In the genomic region with DNA sequence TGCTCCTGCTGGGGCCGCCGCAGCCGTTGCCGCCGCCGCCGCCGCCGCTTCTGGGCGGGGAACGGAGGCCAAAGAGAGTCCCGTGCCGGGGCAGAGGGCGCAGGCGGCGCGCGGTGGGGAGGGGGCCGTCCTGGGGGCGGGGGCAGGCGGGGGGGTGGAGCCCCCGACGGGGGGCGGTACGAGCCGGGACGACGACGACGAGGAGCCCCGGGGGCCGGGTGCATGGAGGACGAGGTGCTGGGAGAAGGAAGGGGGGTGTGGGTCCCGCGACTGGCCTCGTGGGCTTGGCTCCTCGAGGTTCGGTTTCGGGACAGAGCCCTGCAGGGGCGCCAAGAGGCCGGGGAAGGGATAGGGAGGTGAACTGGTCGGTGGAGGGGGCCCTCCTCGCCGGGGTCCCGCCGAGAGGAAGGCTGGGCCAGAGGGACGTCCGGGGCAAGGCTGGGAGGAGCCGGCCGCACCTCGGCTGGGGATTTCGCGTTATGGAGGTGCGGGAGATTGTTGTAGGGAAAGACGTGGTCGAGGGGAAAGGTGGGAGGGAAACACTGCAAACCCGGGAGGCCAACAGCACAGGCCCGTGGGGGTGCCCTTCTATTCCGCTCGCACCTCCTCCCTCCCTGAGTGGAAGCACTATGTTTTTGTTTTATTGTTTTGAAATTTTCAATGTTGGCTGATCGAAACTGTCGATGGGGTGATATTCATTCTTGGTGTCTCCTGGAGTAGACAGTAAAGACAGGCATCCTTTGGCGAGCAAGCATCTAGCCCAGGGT, we compare ENCODE assay signal across 1 cellular context.
TF ChIP-seq lines count a peak whose summit lies in the region.

No MANE protein-coding gene starts in this region.

TF ChIP-seq in HEK293, 187 proteins besides CTCF, POLR2A, EP300 and RAD21 (continued from another document and continues in another):
- TF ChIP-seq, protein P1, sequence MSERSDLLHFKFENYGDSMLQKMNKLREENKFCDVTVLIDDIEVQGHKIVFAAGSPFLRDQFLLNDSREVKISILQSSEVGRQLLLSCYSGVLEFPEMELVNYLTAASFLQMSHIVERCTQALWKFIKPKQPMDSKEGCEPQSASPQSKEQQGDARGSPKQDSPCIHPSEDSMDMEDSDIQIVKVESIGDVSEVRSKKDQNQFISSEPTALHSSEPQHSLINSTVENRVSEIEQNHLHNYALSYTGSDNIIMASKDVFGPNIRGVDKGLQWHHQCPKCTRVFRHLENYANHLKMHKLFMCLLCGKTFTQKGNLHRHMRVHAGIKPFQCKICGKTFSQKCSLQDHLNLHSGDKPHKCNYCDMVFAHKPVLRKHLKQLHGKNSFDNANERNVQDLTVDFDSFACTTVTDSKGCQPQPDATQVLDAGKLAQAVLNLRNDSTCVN (tag by site-specific recombination; optimal IDR thresholded peaks at IDR 0.05) = peak; percentile 21
- TF ChIP-seq SP3 (tag by site-specific recombination; IDR thresholded peaks at IDR 0.05) (peak; percentile 76), ZNF239 (tag by site-specific recombination; IDR thresholded peaks at IDR 0.05) (no peak), ZNF558 (tag by site-specific recombination; IDR thresholded peaks at IDR 0.05) (no peak), ZEB2 (tag by site-specific recombination; IDR thresholded peaks at IDR 0.05) (0 out of 2 replicates have a peak, but pooled peaks have one; percentile 18), GLIS1 (tag by site-specific recombination; IDR thresholded peaks at IDR 0.05) (peak; percentile 63), ZNF169 (tag by site-specific recombination; IDR thresholded peaks at IDR 0.05) (no peak), ZNF221 (tag by site-specific recombination; IDR thresholded peaks at IDR 0.05; ENCODE audit: borderline replicate concordance) (no peak), KLF8 (tag by site-specific recombination; IDR thresholded peaks at IDR 0.05) (peak; percentile 47; the same call in 1 of the 2 replicates), KLF16 (tag by site-specific recombination; IDR thresholded peaks at IDR 0.05) (no peak), ZNF843 (tag by site-specific recombination; IDR thresholded peaks at IDR 0.05) (0 out of 2 replicates have a peak, but pooled peaks have one; percentile 16), KLF9 (tag by site-specific recombination; IDR thresholded peaks at IDR 0.05; ENCODE audit: low read depth) (peak; percentile 36; the same call in 1 of the 2 replicates), SP2 (tag by site-specific recombination; IDR thresholded peaks at IDR 0.05) (peak; percentile 71), ZFHX2 (tag by site-specific recombination; conservative IDR thresholded peaks at IDR 0.05) (no peak; the same call in 1 of the 2 replicates), KLF1 (tag by site-specific recombination; IDR thresholded peaks at IDR 0.05) (0 out of 2 replicates have a peak, but pooled peaks have one; percentile 21), ZNF658 (tag by site-specific recombination; IDR thresholded peaks at IDR 0.05) (no peak), ZBTB48 (tag by site-specific recombination; IDR thresholded peaks at IDR 0.05) (peak; percentile 74), ZXDB (tag by site-specific recombination; IDR thresholded peaks at IDR 0.05) (peak; percentile 45), EGR2 (tag by site-specific recombination; IDR thresholded peaks at IDR 0.05; ENCODE audit: low read depth) (0 out of 2 replicates have a peak, but pooled peaks have one; percentile 11), ZNF830 (tag by site-specific recombination; IDR thresholded peaks at IDR 0.05; ENCODE audit: low read depth) (no peak), ZNF140 (tag by site-specific recombination; IDR thresholded peaks at IDR 0.05) (peak; percentile 96), REPIN1 (tag by site-specific recombination; IDR thresholded peaks at IDR 0.05; ENCODE audit: low read depth) (no peak), FEZF1 (tag by site-specific recombination; IDR thresholded peaks at IDR 0.05) (no peak), ZNF223 (tag by site-specific recombination; IDR thresholded peaks at IDR 0.05) (no peak), ZNF549 (tag by site-specific recombination; IDR thresholded peaks at IDR 0.05) (no peak), ZNF792 (tag by site-specific recombination; IDR thresholded peaks at IDR 0.05) (no peak), MZF1 (tag by site-specific recombination; IDR thresholded peaks at IDR 0.05; ENCODE audit: borderline replicate concordance) (no peak), ZNF341 (tag by site-specific recombination; IDR thresholded peaks at IDR 0.05; ENCODE audit: low read depth) (peak; percentile 73), ZNF776 (tag by site-specific recombination; IDR thresholded peaks at IDR 0.05; ENCODE audit: borderline replicate concordance) (no peak), ZNF747 (tag by site-specific recombination; IDR thresholded peaks at IDR 0.05) (no peak), ZNF157 (tag by site-specific recombination; IDR thresholded peaks at IDR 0.05) (no peak), GLIS2 (tag by site-specific recombination; IDR thresholded peaks at IDR 0.05) (peak; percentile 95), ZNF121 (tag by site-specific recombination; IDR thresholded peaks at IDR 0.05) (no peak), ZNF423 (tag by site-specific recombination; IDR thresholded peaks at IDR 0.05) (peak; percentile 61; the same call in 1 of the 2 replicates), ZNF664 (tag by site-specific recombination; IDR thresholded peaks at IDR 0.05) (no peak), ZNF155 (tag by site-specific recombination; IDR thresholded peaks at IDR 0.05) (no peak), ZBTB20 (tag by site-specific recombination; IDR thresholded peaks at IDR 0.05) (peak; percentile 93), ZBTB7A (tag by site-specific recombination; IDR thresholded peaks at IDR 0.05; ENCODE audit: low read depth) (no peak), ZNF600 (tag by site-specific recombination; IDR thresholded peaks at IDR 0.05) (peak; percentile 72)
- TF ChIP-seq, protein P2, sequence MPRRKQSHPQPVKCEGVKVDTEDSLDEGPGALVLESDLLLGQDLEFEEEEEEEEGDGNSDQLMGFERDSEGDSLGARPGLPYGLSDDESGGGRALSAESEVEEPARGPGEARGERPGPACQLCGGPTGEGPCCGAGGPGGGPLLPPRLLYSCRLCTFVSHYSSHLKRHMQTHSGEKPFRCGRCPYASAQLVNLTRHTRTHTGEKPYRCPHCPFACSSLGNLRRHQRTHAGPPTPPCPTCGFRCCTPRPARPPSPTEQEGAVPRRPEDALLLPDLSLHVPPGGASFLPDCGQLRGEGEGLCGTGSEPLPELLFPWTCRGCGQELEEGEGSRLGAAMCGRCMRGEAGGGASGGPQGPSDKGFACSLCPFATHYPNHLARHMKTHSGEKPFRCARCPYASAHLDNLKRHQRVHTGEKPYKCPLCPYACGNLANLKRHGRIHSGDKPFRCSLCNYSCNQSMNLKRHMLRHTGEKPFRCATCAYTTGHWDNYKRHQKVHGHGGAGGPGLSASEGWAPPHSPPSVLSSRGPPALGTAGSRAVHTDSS (tag by site-specific recombination; IDR thresholded peaks at IDR 0.05) = no peak
- TF ChIP-seq, protein P3, sequence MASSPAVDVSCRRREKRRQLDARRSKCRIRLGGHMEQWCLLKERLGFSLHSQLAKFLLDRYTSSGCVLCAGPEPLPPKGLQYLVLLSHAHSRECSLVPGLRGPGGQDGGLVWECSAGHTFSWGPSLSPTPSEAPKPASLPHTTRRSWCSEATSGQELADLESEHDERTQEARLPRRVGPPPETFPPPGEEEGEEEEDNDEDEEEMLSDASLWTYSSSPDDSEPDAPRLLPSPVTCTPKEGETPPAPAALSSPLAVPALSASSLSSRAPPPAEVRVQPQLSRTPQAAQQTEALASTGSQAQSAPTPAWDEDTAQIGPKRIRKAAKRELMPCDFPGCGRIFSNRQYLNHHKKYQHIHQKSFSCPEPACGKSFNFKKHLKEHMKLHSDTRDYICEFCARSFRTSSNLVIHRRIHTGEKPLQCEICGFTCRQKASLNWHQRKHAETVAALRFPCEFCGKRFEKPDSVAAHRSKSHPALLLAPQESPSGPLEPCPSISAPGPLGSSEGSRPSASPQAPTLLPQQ (tag by site-specific recombination; IDR thresholded peaks at IDR 0.05) = peak; percentile 88
- TF ChIP-seq, protein P4, sequence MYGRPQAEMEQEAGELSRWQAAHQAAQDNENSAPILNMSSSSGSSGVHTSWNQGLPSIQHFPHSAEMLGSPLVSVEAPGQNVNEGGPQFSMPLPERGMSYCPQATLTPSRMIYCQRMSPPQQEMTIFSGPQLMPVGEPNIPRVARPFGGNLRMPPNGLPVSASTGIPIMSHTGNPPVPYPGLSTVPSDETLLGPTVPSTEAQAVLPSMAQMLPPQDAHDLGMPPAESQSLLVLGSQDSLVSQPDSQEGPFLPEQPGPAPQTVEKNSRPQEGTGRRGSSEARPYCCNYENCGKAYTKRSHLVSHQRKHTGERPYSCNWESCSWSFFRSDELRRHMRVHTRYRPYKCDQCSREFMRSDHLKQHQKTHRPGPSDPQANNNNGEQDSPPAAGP (tag by site-specific recombination; IDR thresholded peaks at IDR 0.05) = no peak
- TF ChIP-seq, protein P5, sequence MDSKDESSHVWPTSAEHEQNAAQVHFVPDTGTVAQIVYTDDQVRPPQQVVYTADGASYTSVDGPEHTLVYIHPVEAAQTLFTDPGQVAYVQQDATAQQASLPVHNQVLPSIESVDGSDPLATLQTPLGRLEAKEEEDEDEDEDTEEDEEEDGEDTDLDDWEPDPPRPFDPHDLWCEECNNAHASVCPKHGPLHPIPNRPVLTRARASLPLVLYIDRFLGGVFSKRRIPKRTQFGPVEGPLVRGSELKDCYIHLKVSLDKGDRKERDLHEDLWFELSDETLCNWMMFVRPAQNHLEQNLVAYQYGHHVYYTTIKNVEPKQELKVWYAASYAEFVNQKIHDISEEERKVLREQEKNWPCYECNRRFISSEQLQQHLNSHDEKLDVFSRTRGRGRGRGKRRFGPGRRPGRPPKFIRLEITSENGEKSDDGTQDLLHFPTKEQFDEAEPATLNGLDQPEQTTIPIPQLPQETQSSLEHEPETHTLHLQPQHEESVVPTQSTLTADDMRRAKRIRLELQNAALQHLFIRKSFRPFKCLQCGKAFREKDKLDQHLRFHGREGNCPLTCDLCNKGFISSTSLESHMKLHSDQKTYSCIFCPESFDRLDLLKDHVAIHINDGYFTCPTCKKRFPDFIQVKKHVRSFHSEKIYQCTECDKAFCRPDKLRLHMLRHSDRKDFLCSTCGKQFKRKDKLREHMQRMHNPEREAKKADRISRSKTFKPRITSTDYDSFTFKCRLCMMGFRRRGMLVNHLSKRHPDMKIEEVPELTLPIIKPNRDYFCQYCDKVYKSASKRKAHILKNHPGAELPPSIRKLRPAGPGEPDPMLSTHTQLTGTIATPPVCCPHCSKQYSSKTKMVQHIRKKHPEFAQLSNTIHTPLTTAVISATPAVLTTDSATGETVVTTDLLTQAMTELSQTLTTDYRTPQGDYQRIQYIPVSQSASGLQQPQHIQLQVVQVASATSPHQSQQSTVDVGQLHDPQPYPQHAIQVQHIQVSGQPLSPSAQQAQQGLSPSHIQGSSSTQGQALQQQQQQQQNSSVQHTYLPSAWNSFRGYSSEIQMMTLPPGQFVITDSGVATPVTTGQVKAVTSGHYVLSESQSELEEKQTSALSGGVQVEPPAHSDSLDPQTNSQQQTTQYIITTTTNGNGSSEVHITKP (tag by site-specific recombination; IDR thresholded peaks at IDR 0.05) = peak; percentile 68
- TF ChIP-seq, protein P6, sequence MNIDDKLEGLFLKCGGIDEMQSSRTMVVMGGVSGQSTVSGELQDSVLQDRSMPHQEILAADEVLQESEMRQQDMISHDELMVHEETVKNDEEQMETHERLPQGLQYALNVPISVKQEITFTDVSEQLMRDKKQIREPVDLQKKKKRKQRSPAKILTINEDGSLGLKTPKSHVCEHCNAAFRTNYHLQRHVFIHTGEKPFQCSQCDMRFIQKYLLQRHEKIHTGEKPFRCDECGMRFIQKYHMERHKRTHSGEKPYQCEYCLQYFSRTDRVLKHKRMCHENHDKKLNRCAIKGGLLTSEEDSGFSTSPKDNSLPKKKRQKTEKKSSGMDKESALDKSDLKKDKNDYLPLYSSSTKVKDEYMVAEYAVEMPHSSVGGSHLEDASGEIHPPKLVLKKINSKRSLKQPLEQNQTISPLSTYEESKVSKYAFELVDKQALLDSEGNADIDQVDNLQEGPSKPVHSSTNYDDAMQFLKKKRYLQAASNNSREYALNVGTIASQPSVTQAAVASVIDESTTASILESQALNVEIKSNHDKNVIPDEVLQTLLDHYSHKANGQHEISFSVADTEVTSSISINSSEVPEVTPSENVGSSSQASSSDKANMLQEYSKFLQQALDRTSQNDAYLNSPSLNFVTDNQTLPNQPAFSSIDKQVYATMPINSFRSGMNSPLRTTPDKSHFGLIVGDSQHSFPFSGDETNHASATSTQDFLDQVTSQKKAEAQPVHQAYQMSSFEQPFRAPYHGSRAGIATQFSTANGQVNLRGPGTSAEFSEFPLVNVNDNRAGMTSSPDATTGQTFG (tag by site-specific recombination; IDR thresholded peaks at IDR 0.05; ENCODE audit: borderline replicate concordance) = no peak
- TF ChIP-seq, protein P7, sequence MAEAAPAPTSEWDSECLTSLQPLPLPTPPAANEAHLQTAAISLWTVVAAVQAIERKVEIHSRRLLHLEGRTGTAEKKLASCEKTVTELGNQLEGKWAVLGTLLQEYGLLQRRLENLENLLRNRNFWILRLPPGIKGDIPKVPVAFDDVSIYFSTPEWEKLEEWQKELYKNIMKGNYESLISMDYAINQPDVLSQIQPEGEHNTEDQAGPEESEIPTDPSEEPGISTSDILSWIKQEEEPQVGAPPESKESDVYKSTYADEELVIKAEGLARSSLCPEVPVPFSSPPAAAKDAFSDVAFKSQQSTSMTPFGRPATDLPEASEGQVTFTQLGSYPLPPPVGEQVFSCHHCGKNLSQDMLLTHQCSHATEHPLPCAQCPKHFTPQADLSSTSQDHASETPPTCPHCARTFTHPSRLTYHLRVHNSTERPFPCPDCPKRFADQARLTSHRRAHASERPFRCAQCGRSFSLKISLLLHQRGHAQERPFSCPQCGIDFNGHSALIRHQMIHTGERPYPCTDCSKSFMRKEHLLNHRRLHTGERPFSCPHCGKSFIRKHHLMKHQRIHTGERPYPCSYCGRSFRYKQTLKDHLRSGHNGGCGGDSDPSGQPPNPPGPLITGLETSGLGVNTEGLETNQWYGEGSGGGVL (tag by site-specific recombination; IDR thresholded peaks at IDR 0.05) = peak; percentile 29; the same call in 1 of the 2 replicates
- TF ChIP-seq, protein P8, sequence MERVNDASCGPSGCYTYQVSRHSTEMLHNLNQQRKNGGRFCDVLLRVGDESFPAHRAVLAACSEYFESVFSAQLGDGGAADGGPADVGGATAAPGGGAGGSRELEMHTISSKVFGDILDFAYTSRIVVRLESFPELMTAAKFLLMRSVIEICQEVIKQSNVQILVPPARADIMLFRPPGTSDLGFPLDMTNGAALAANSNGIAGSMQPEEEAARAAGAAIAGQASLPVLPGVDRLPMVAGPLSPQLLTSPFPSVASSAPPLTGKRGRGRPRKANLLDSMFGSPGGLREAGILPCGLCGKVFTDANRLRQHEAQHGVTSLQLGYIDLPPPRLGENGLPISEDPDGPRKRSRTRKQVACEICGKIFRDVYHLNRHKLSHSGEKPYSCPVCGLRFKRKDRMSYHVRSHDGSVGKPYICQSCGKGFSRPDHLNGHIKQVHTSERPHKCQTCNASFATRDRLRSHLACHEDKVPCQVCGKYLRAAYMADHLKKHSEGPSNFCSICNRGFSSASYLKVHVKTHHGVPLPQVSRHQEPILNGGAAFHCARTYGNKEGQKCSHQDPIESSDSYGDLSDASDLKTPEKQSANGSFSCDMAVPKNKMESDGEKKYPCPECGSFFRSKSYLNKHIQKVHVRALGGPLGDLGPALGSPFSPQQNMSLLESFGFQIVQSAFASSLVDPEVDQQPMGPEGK (tag by site-specific recombination; IDR thresholded peaks at IDR 0.05) = peak; percentile 89
- TF ChIP-seq, protein P9, sequence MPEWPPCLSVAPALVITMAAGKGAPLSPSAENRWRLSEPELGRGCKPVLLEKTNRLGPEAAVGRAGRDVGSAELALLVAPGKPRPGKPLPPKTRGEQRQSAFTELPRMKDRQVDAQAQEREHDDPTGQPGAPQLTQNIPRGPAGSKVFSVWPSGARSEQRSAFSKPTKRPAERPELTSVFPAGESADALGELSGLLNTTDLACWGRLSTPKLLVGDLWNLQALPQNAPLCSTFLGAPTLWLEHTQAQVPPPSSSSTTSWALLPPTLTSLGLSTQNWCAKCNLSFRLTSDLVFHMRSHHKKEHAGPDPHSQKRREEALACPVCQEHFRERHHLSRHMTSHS (tag by site-specific recombination; IDR thresholded peaks at IDR 0.05) = no peak
